ENCODE assay signal across 13 cellular contexts in genomic region chr10:4260483-4260882, GRCh38.
DNase-seq lines count a peak whose midpoint lies in the region; ATAC-seq and TF ChIP-seq lines count a peak whose summit lies in the region.
"Had no signal": no experiment of that assay in that cellular context is flagged by ENCODE, and none has a peak within 500 bp of the region (broad histone marks: within the 10 kb centered on the region; RNA-seq: fewer than 3 reads in every experiment).

No MANE protein-coding gene starts in this region.

- H4K20me1 ChIP-seq in neural progenitor cell (ENCODE audit: low read depth) = no peaks in the 10 kb centered on the region

- peaks cover 3% of the 10 kb centered on the region for H3K27me3 Mint-ChIP-seq in neural progenitor cell (ENCODE audit: insufficient read depth, low read depth)
- H3K27me3 Mint-ChIP-seq: CD4-positive, CD25-positive, alpha-beta regulatory T cell had no signal

- H3K27ac Mint-ChIP-seq in neural progenitor cell = no peak overlapping the region
- H3K27ac Mint-ChIP-seq: CD4-positive, CD25-positive, alpha-beta regulatory T cell; stimulated activated effector memory CD8-positive, alpha-beta T cell treated with anti-CD3 and anti-CD28 coated beads, Interleukin-12 subunit alpha, Interleukin-12 subunit beta, amount 100 ng/mL, for 72 hours had no signal

- H3K9me3 Mint-ChIP-seq in neural progenitor cell = peaks cover 7% of the 10 kb centered on the region
- H3K9me3 Mint-ChIP-seq: stimulated activated effector memory CD8-positive, alpha-beta T cell treated with anti-CD3 and anti-CD28 coated beads, Interleukin-12 subunit alpha, Interleukin-12 subunit beta, amount 100 ng/mL, for 72 hours had no signal

- POLR2A ChIA-PET in HEK293T (lab: Yijun Ruan, JAX) = no interaction called here

- H3K4me1 Mint-ChIP-seq in neural progenitor cell = no peaks in the 10 kb centered on the region
- H3K4me1 Mint-ChIP-seq: CD4-positive, CD25-positive, alpha-beta regulatory T cell; stimulated activated effector memory CD8-positive, alpha-beta T cell treated with anti-CD3 and anti-CD28 coated beads, Interleukin-12 subunit alpha, Interleukin-12 subunit beta, amount 100 ng/mL, for 72 hours had no signal

- no peaks in the 10 kb centered on the region for H3K9me3 ChIP-seq in body of pancreas
- H3K9me3 ChIP-seq in heart left ventricle = no peaks in the 10 kb centered on the region
- H3K9me3 ChIP-seq in skeletal muscle tissue (ENCODE audit: control insufficient read depth in 3 of 3, low read length in 3 of 3) = no peaks in the 10 kb centered on the region
- H3K9me3 ChIP-seq in neural progenitor cell (ENCODE audit: low read depth) = no peaks in the 10 kb centered on the region

- H3K36me3 ChIP-seq in body of pancreas (replicated peaks in 1 of 2; ENCODE audit: insufficient read depth in 1 of 2, low read depth in 2 of 2) (no peaks in the 10 kb centered on the region), heart left ventricle (no peaks in the 10 kb centered on the region), skeletal muscle tissue (ENCODE audit: control insufficient read depth in 3 of 3, insufficient read depth in 3 of 3, low read length in 3 of 3) (no peaks in the 10 kb centered on the region), neural progenitor cell (no peaks in the 10 kb centered on the region)

- CTCF ChIA-PET in HEK293T (lab: Yijun Ruan, JAX) = no interaction called here

- H3K27me3 ChIP-seq in body of pancreas (no peaks in the 10 kb centered on the region), heart left ventricle (no peaks in the 10 kb centered on the region), skeletal muscle tissue (ENCODE audit: control insufficient read depth in 3 of 3, insufficient read depth in 3 of 3, low read length in 3 of 3) (no peaks in the 10 kb centered on the region), neural progenitor cell (no peaks in the 10 kb centered on the region)

- no peaks in the 10 kb centered on the region for H3K4me1 ChIP-seq in body of pancreas
- peaks cover 0 to 32% (median 13%) of the 10 kb centered on the region in 12 donors for H3K4me1 ChIP-seq in heart left ventricle
- H3K4me1 ChIP-seq in skeletal muscle tissue (ENCODE audit: control insufficient read depth in 3 of 3, insufficient read depth in 3 of 3, low read length in 3 of 3) = peaks cover 7 to 19% (median 16%) of the 10 kb centered on the region in 3 donors
- no peaks in the 10 kb centered on the region for H3K4me1 ChIP-seq in neural progenitor cell

- H3K9ac ChIP-seq in skeletal muscle tissue (ENCODE audit: low read depth in 1 of 3, low read length in 3 of 3) = peak overlapping the region in 1 of 3 donors; percentile 16
- no peak overlapping the region for H3K9ac ChIP-seq in neural progenitor cell

- intact Hi-C loops in body of pancreas (cut with DNase I) = no loop called here
- intact Hi-C loops in heart left ventricle (cut with DNase I) = no loop called here

- H3K4me3 Mint-ChIP-seq in neural progenitor cell = no peak overlapping the region
- H3K4me3 Mint-ChIP-seq: CD4-positive, CD25-positive, alpha-beta regulatory T cell; nephron; stimulated activated effector memory CD8-positive, alpha-beta T cell treated with anti-CD3 and anti-CD28 coated beads, Interleukin-12 subunit alpha, Interleukin-12 subunit beta, amount 100 ng/mL, for 72 hours had no signal

- H3K27ac ChIP-seq in body of pancreas = no peak overlapping the region
- H3K27ac ChIP-seq in heart left ventricle = peak overlapping the region in 9 of 12 donors; percentile 13 to 61 (median 32)
- peak overlapping the region; percentile 45 for H3K27ac ChIP-seq in skeletal muscle tissue (ENCODE audit: low read depth, low read length)
- H3K27ac ChIP-seq in neural progenitor cell = no peak overlapping the region

- H3K36me3 Mint-ChIP-seq in neural progenitor cell = no peaks in the 10 kb centered on the region
- H3K36me3 Mint-ChIP-seq: CD4-positive, CD25-positive, alpha-beta regulatory T cell; stimulated activated effector memory CD8-positive, alpha-beta T cell treated with anti-CD3 and anti-CD28 coated beads, Interleukin-12 subunit alpha, Interleukin-12 subunit beta, amount 100 ng/mL, for 72 hours had no signal

- no peak overlapping the region for H3K4me2 ChIP-seq in neural progenitor cell

- H3K79me2 ChIP-seq in neural progenitor cell (ENCODE audit: low read depth) = no peaks in the 10 kb centered on the region

- no peak overlapping the region for H2AFZ ChIP-seq in neural progenitor cell (replicated peaks)

- 66 to 68% methylated on average over 1 of the region's 1 CpG for WGBS in body of pancreas, 2 donors
- WGBS in heart left ventricle, 4 donors = 15 to 20% (median 19%) methylated on average over 1 of the region's 1 CpG

- TF ChIP-seq POLR2A in body of pancreas (IDR thresholded peaks at IDR 0.05) (no peak), heart left ventricle (IDR thresholded peaks at IDR 0.05) (no peak)

- H3K4me3 ChIP-seq in body of pancreas (no peak overlapping the region), heart left ventricle (no peak overlapping the region), skeletal muscle tissue (ENCODE audit: low read length in 3 of 3) (peak overlapping the region in 2 of 3 donors; percentile 7 to 17), neural progenitor cell (no peak overlapping the region)

- DNase-seq in HEK293T (ENCODE audit: extremely low spot score) (no peak), body of pancreas (no peak), heart left ventricle (no peak), AG20443 (ENCODE audit: low spot score) (no peak), occipital lobe (lab: John Stamatoyannopoulos, UW) (no peak), neural progenitor cell (ENCODE audit: low spot score) (no peak), nucleus accumbens (lab: John Stamatoyannopoulos, UW) (no peak)
- DNase-seq: CD4-positive, CD25-positive, alpha-beta regulatory T cell; erythroblast; islet precursor cell had no signal

- ATAC-seq in body of pancreas = peak; percentile 45
- peak; percentile 61 to 85 (median 78) for ATAC-seq in heart left ventricle
- ATAC-seq: stimulated activated effector memory CD8-positive, alpha-beta T cell treated with anti-CD3 and anti-CD28 coated beads, Interleukin-12 subunit alpha, Interleukin-12 subunit beta, amount 100 ng/mL, for 72 hours had no signal

- TF ChIP-seq CTCF in body of pancreas (IDR thresholded peaks at IDR 0.05) (no peak), heart left ventricle (IDR thresholded peaks at IDR 0.05) (no peak), neural progenitor cell (IDR thresholded peaks at IDR 0.05) (no peak)

- no peaks in the 10 kb centered on the region for H3F3A ChIP-seq in neural progenitor cell (ENCODE audit: low read depth)

TF ChIP-seq in HEK293T, 16 proteins besides CTCF, POLR2A, EP300 and RAD21:
- TF ChIP-seq SUZ12 (IDR thresholded peaks at IDR 0.05) (no peak), FOXM1 (IDR thresholded peaks at IDR 0.05; ENCODE audit: borderline replicate concordance) (no peak), L3MBTL2 (conservative IDR thresholded peaks at IDR 0.05) (no peak), ELF4 (IDR thresholded peaks at IDR 0.05) (no peak), HDGF (IDR thresholded peaks at IDR 0.05; ENCODE audit: borderline replicate concordance) (no peak), PKNOX1 (IDR thresholded peaks at IDR 0.05) (0 out of 2 replicates have a peak, but pooled peaks have one; percentile 23)
TF ChIP-seq in HEK293T: peak in this region for 1.

Comparison
In these comparisons a context has a peak if more than half of its experiments do, and no peak if none do; other contexts are left out.
1. H3K27ac ChIP-seq: peak in heart left ventricle (9 of 12) and skeletal muscle tissue (single experiment); none in body of pancreas (0 of 4) and neural progenitor cell (single experiment).
2. H3K4me3 ChIP-seq: peak in skeletal muscle tissue (2 of 3); none in body of pancreas (0 of 2), heart left ventricle (0 of 12) and neural progenitor cell (single experiment).